ENCODE assay signal across 13 cellular contexts in genomic region chr1:8903410-8903809, GRCh38. TPM values are rescaled to one million over a fixed set of nuclear protein-coding genes. Genes with fewer than 3 reads are reported as not detected.
DNase-seq lines count a peak whose midpoint lies in the region; ATAC-seq and TF ChIP-seq lines count a peak whose summit lies in the region.
"Had no signal": no experiment of that assay in that cellular context is flagged by ENCODE, and none has a peak within 500 bp of the region (broad histone marks: within the 10 kb centered on the region; RNA-seq: fewer than 3 reads in every experiment).

No MANE protein-coding gene starts in this region.

- peaks cover 15% of the 10 kb centered on the region for H3K4me1 ChIP-seq in fibroblast of lung (ENCODE audit: control insufficient read depth, extremely low read depth, insufficient read depth, low read length)

- H3K27ac ChIP-seq in fibroblast of lung (ENCODE audit: insufficient read depth, low read length), result peak overlapping the region; percentile 31

- no peak for TF ChIP-seq CTCF in fibroblast of lung (conservative IDR thresholded peaks at IDR 0.05 in 1 of 2, IDR thresholded peaks at IDR 0.05 in 1 of 2; ENCODE audit: low read depth in 1 of 2, low read length in 2 of 2)

- no peak overlapping the region for H3K9ac ChIP-seq in fibroblast of lung (ENCODE audit: insufficient read depth, low read length)

- no peaks in the 10 kb centered on the region for H3K36me3 Mint-ChIP-seq in T-cell
- H3K36me3 Mint-ChIP-seq in stimulated activated effector memory CD8-positive, alpha-beta T cell treated with anti-CD3 and anti-CD28 coated beads, Interleukin-12 subunit alpha, Interleukin-12 subunit beta, amount 100 ng/mL, for 72 hours, result peaks cover 11% of the 10 kb centered on the region
- H3K36me3 Mint-ChIP-seq: type B pancreatic cell had no signal

- H3K4me2 ChIP-seq in fibroblast of lung (ENCODE audit: extremely low read depth, insufficient read depth, low read length), result peak overlapping the region; percentile 46

- DNase-seq in activated CD8-positive, alpha-beta memory T cell treated with anti-CD3 and anti-CD28 coated beads, Interleukin-2, amount 50 U/mL, for 4 hours, result peak; percentile 29
- no peak for DNase-seq in activated CD8-positive, alpha-beta memory T cell treated with anti-CD3 and anti-CD28 coated beads, Interleukin-2, amount 50 U/mL, for 48 hours
- no peak for DNase-seq in T-cell
- DNase-seq in fibroblast of lung (ENCODE audit: low read depth in 2 of 2), result peak in 1 of 2 donors; percentile 44
- DNase-seq in stimulated activated effector memory CD8-positive, alpha-beta T cell treated with anti-CD3 and anti-CD28 coated beads, Interleukin-12 subunit alpha, Interleukin-12 subunit beta, amount 100 ng/mL, for 72 hours (ENCODE audit: low spot score in 2 of 2), result no peak
- DNase-seq in cerebellum (ENCODE audit: low spot score), result no peak
- DNase-seq: effector CD4-positive, alpha-beta T cell; left ventricle myocardium superior had no signal

- H3K27ac Mint-ChIP-seq in T-cell, result peak overlapping the region; percentile 27 to 80
- peak overlapping the region; percentile 83 for H3K27ac Mint-ChIP-seq in stimulated activated effector memory CD8-positive, alpha-beta T cell treated with anti-CD3 and anti-CD28 coated beads, Interleukin-12 subunit alpha, Interleukin-12 subunit beta, amount 100 ng/mL, for 72 hours

- peaks cover 27 to 37% (median 34%) of the 10 kb centered on the region in 3 donors for H3K4me1 Mint-ChIP-seq in T-cell
- H3K4me1 Mint-ChIP-seq in stimulated activated effector memory CD8-positive, alpha-beta T cell treated with anti-CD3 and anti-CD28 coated beads, Interleukin-12 subunit alpha, Interleukin-12 subunit beta, amount 100 ng/mL, for 72 hours, result peaks cover 42% of the 10 kb centered on the region

- H4K20me1 ChIP-seq in fibroblast of lung (ENCODE audit: control insufficient read depth, extremely low read depth, insufficient read depth, low read length), result no peaks in the 10 kb centered on the region

- H3K4me3 ChIP-seq in fibroblast of lung (replicated peaks in 1 of 4; ENCODE audit: control extremely low read depth in 1 of 4, insufficient read depth in 1 of 4, low read depth in 3 of 4, low read length in 4 of 4), result no peak overlapping the region

- H3K9me3 ChIP-seq in fibroblast of lung (ENCODE audit: control insufficient read depth, insufficient read depth, low read depth, low read length), result no peaks in the 10 kb centered on the region

- no peak overlapping the region for H3K4me3 Mint-ChIP-seq in T-cell
- no peak overlapping the region for H3K4me3 Mint-ChIP-seq in stimulated activated effector memory CD8-positive, alpha-beta T cell treated with anti-CD3 and anti-CD28 coated beads, Interleukin-12 subunit alpha, Interleukin-12 subunit beta, amount 100 ng/mL, for 72 hours

- no peaks in the 10 kb centered on the region for H3K27me3 ChIP-seq in fibroblast of lung (ENCODE audit: control insufficient read depth, insufficient read depth, low read length)

- no peaks in the 10 kb centered on the region for H3K36me3 ChIP-seq in fibroblast of lung (ENCODE audit: control insufficient read depth, insufficient read depth, low read length)

- no peaks in the 10 kb centered on the region for H3K9me3 Mint-ChIP-seq in T-cell
- no peaks in the 10 kb centered on the region for H3K9me3 Mint-ChIP-seq in stimulated activated effector memory CD8-positive, alpha-beta T cell treated with anti-CD3 and anti-CD28 coated beads, Interleukin-12 subunit alpha, Interleukin-12 subunit beta, amount 100 ng/mL, for 72 hours

- H3K27me3 Mint-ChIP-seq in T-cell, result no peaks in the 10 kb centered on the region
- H3K27me3 Mint-ChIP-seq: type B pancreatic cell had no signal

- H3K79me2 ChIP-seq in fibroblast of lung (ENCODE audit: control insufficient read depth, insufficient read depth, low read length), result no peaks in the 10 kb centered on the region

- CTCF ChIA-PET in T-cell (lab: Charles Lee), result interaction anchor here in 1 of 2 donors (0.6 kb wide), 1 partner anchor 122 kb away, joined by 8 read pairs; no protein-coding TSS in a partner anchor

- POLR2A ChIA-PET in T-cell (lab: Charles Lee), result no interaction called here

- no peak overlapping the region for H2AFZ ChIP-seq in fibroblast of lung (ENCODE audit: low read length)

- ATAC-seq in T-cell (replicated peaks in 1 of 4), result no peak
- ATAC-seq in stimulated activated effector memory CD8-positive, alpha-beta T cell treated with anti-CD3 and anti-CD28 coated beads, Interleukin-12 subunit alpha, Interleukin-12 subunit beta, amount 100 ng/mL, for 72 hours, result no peak
- no peak for ATAC-seq in HG02798 (IDR thresholded peaks at IDR 0.05; ENCODE audit: poor library complexity, unreplicated experiment)
- ATAC-seq in GM18511 (IDR thresholded peaks at IDR 0.05; ENCODE audit: unreplicated experiment), result no peak

RNA-seq across cellular contexts. Expression of gene ENO1, which starts 24.9 kb away (rescaled TPM):
- total RNA-seq in T-cell (100 to 1,000 TPM; 308 to 625 (median 545) TPM), fibroblast of lung (963 and 971 TPM in 2 replicates), cerebellum (291 TPM)
- 1,177 and 1,629 TPM in 2 replicates for polyA plus RNA-seq in fibroblast of lung
- 1,392 and 2,021 TPM in 2 replicates for polyA plus RNA-seq in fibroblast of lung (2012)
- 1,769 and 2,224 TPM in 2 replicates for polyA minus RNA-seq in fibroblast of lung (ENCODE audit: low replicate concordance)

RNA-seq across cellular contexts. Expression of gene CA6, which starts 42.3 kb away (rescaled TPM):
- total RNA-seq in T-cell, result 1 to 10 TPM in 4 of 5 donors, under 1 TPM in 1; 0.95 to 2.8 (median 1.8) TPM
- not detected in 2 replicates for total RNA-seq in fibroblast of lung
- polyA plus RNA-seq in fibroblast of lung, result not detected in 2 replicates
- polyA plus RNA-seq in fibroblast of lung (2012), result not detected in 2 replicates
- not detected in 2 replicates for polyA minus RNA-seq in fibroblast of lung (ENCODE audit: low replicate concordance)
- not detected for total RNA-seq in cerebellum
- total RNA-seq: H1, left ventricle myocardium superior had no signal
- polyA plus RNA-seq: BJ, H1 had no signal
